ENCODE assay signal across 2 cellular contexts in genomic region chr1:220818421-220819173, GRCh38.
TF ChIP-seq lines count a peak whose summit lies in the region.

No MANE protein-coding gene starts in this region.

TF ChIP-seq in SK-N-SH treated with all-trans-retinoic acid at 6 μM for 48 hours, 23 proteins besides CTCF, POLR2A, EP300 and RAD21 (continued from another document):
- TF ChIP-seq TSHZ2 (CRISPR knock-in tag; IDR thresholded peaks at IDR 0.05) (no peak), ESRRG (CRISPR knock-in tag; IDR thresholded peaks at IDR 0.05) (no peak), CSRNP3 (CRISPR knock-in tag; IDR thresholded peaks at IDR 0.05) (no peak), PATZ1 (CRISPR knock-in tag; IDR thresholded peaks at IDR 0.05; ENCODE audit: borderline replicate concordance) (no peak; the same call in 1 of the 2 replicates), POU6F1 (CRISPR knock-in tag; IDR thresholded peaks at IDR 0.05; ENCODE audit: borderline replicate concordance, low read depth) (peak; percentile 56; the same call in 1 of the 2 replicates), TCF4 (CRISPR knock-in tag; IDR thresholded peaks at IDR 0.05; ENCODE audit: borderline replicate concordance) (no peak), GLIS3 (CRISPR knock-in tag; IDR thresholded peaks at IDR 0.05) (no peak), RARB (CRISPR knock-in tag; IDR thresholded peaks at IDR 0.05) (peak; percentile 61; the same call in 1 of the 2 replicates), CREB5 (CRISPR knock-in tag; IDR thresholded peaks at IDR 0.05; ENCODE audit: low read depth) (no peak)

TF ChIP-seq in SK-N-SH, 30 proteins besides CTCF, POLR2A, EP300 and RAD21 (continued from another document):
- TF ChIP-seq ZBTB33 (IDR thresholded peaks at IDR 0.05; ENCODE audit: borderline replicate concordance, low read depth) = no peak
- no peak for TF ChIP-seq JUND (IDR thresholded peaks at IDR 0.05)
- TF ChIP-seq RCOR1 (IDR thresholded peaks at IDR 0.05; ENCODE audit: low read length) = no peak
- TF ChIP-seq CHD2 (IDR thresholded peaks at IDR 0.05; ENCODE audit: low read length, partially characterized antibody) = no peak
- TF ChIP-seq USF1 (IDR thresholded peaks at IDR 0.05; ENCODE audit: borderline replicate concordance, low read depth) = no peak
- TF ChIP-seq TEAD4 (IDR thresholded peaks at IDR 0.05; ENCODE audit: borderline replicate concordance, insufficient read depth) = no peak
